Comparison of ENCODE assay signal across 1 cellular context in the genomic region with DNA sequence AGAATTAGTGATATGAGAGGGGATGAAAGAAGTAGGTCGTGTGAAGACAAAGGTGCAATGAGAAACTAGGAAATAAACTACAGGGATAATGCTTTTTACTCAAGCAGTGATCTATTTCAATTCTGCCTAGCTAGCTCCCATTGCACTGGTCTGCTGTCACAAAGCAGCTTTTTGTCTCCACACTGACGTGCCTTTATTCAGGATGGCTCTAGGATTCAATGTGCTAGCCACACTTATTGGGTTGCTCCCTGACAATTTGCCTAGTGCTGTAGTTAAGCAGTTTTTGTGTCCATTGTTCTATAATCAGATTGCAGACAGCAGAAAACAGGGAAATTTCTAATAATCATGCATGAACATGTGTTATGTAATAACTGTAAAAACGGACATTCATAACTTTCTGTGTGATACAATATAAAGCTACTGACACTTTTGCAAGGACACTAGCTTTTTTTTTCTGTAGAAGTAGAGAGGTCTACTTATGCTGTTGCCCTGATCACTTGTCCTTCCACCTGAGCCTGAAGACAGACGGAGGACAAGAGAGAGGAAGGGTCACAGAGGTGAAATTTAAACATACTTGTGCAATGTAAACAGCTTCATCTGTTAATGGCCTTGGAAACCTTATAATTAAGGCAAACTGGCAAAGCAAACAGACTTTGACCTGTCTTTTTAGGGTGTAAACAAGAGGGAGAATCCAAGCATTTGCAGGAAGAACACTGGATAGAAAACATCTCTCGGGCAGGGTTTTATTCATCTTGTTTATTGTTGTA.
A peak's percentile ranks its signal among the peaks of the same experiment; 100 is the strongest.
TF ChIP-seq lines count a peak whose summit lies in the region.

No MANE protein-coding gene starts in this region.

TF ChIP-seq in HepG2, 621 proteins besides CTCF, POLR2A, EP300 and RAD21 (continued from another document and continues in another):
- no peak for TF ChIP-seq MTA1 (CRISPR knock-in tag; IDR thresholded peaks at IDR 0.05; ENCODE audit: borderline replicate concordance)
- no peak for TF ChIP-seq ZNF782 (CRISPR knock-in tag; IDR thresholded peaks at IDR 0.05; ENCODE audit: borderline replicate concordance)
- no peak for TF ChIP-seq GTF2F1 (IDR thresholded peaks at IDR 0.05; ENCODE audit: low read length)
- TF ChIP-seq AGO1 (IDR thresholded peaks at IDR 0.05; ENCODE audit: low read depth, low read length, poor library complexity, severe bottlenecking) = no peak
- TF ChIP-seq HNRNPK (IDR thresholded peaks at IDR 0.05; ENCODE audit: low read depth, low read length, poor library complexity, severe bottlenecking) = no peak
- 0 out of 2 replicates have a peak, but pooled peaks have one; percentile 28 for TF ChIP-seq NFIC (IDR thresholded peaks at IDR 0.05; ENCODE audit: low read length)
- no peak for TF ChIP-seq MEIS1 (CRISPR knock-in tag; IDR thresholded peaks at IDR 0.05; ENCODE audit: borderline replicate concordance)
- no peak for TF ChIP-seq HNRNPUL1 (IDR thresholded peaks at IDR 0.05; ENCODE audit: low read depth, low read length)
- TF ChIP-seq GABPA (IDR thresholded peaks at IDR 0.05; ENCODE audit: low read depth, low read length) = no peak
- TF ChIP-seq GABPA (CRISPR knock-in tag; IDR thresholded peaks at IDR 0.05; ENCODE audit: low read depth) = no peak
- TF ChIP-seq, protein P1, sequence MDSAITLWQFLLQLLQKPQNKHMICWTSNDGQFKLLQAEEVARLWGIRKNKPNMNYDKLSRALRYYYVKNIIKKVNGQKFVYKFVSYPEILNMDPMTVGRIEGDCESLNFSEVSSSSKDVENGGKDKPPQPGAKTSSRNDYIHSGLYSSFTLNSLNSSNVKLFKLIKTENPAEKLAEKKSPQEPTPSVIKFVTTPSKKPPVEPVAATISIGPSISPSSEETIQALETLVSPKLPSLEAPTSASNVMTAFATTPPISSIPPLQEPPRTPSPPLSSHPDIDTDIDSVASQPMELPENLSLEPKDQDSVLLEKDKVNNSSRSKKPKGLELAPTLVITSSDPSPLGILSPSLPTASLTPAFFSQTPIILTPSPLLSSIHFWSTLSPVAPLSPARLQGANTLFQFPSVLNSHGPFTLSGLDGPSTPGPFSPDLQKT (CRISPR knock-in tag; IDR thresholded peaks at IDR 0.05; ENCODE audit: borderline replicate concordance) = no peak
- TF ChIP-seq JUND (CRISPR knock-in tag; IDR thresholded peaks at IDR 0.05) = no peak
- no peak for TF ChIP-seq ZNF432 (CRISPR knock-in tag; IDR thresholded peaks at IDR 0.05; ENCODE audit: borderline replicate concordance)
- no peak for TF ChIP-seq KDM5B (CRISPR knock-in tag; IDR thresholded peaks at IDR 0.05; ENCODE audit: borderline replicate concordance)
- TF ChIP-seq PBX2 (CRISPR knock-in tag; IDR thresholded peaks at IDR 0.05) = no peak
- no peak for TF ChIP-seq ZFP1 (CRISPR knock-in tag; IDR thresholded peaks at IDR 0.05)
- TF ChIP-seq MXI1 (IDR thresholded peaks at IDR 0.05; ENCODE audit: borderline replicate concordance, low read depth, low read length) = no peak
- TF ChIP-seq MIXL1 (CRISPR knock-in tag; IDR thresholded peaks at IDR 0.05) = peak; percentile 99
- peak; percentile 61; the same call in 1 of the 2 replicates for TF ChIP-seq THRA (CRISPR knock-in tag; IDR thresholded peaks at IDR 0.05; ENCODE audit: borderline replicate concordance)
- TF ChIP-seq MYC (CRISPR knock-in tag; IDR thresholded peaks at IDR 0.05; ENCODE audit: borderline replicate concordance) = no peak
- TF ChIP-seq GTF3A (CRISPR knock-in tag; conservative IDR thresholded peaks at IDR 0.05) = no peak
- no peak for TF ChIP-seq ATF7 (IDR thresholded peaks at IDR 0.05)
- TF ChIP-seq ATF7 (CRISPR knock-in tag; IDR thresholded peaks at IDR 0.05) = no peak
- TF ChIP-seq ZNF10 (CRISPR knock-in tag; IDR thresholded peaks at IDR 0.05; ENCODE audit: borderline replicate concordance, low read depth) = no peak
- TF ChIP-seq PTBP1 (IDR thresholded peaks at IDR 0.05; ENCODE audit: low read depth, low read length, poor library complexity, severe bottlenecking) = no peak
- TF ChIP-seq NFE2L1 (CRISPR knock-in tag; IDR thresholded peaks at IDR 0.05; ENCODE audit: borderline replicate concordance) = no peak
- TF ChIP-seq ATAD3A (CRISPR knock-in tag; IDR thresholded peaks at IDR 0.05) = no peak
- TF ChIP-seq ZNF441 (CRISPR knock-in tag; IDR thresholded peaks at IDR 0.05; ENCODE audit: borderline replicate concordance) = no peak
- TF ChIP-seq ZNF552 (CRISPR knock-in tag; IDR thresholded peaks at IDR 0.05; ENCODE audit: borderline replicate concordance) = no peak
- no peak for TF ChIP-seq FLYWCH1 (CRISPR knock-in tag; IDR thresholded peaks at IDR 0.05)
- no peak for TF ChIP-seq ZNF24 (IDR thresholded peaks at IDR 0.05)
- no peak for TF ChIP-seq TOE1 (CRISPR knock-in tag; IDR thresholded peaks at IDR 0.05)
- TF ChIP-seq SRY (CRISPR knock-in tag; IDR thresholded peaks at IDR 0.05) = no peak
- TF ChIP-seq FOXA1 (IDR thresholded peaks at IDR 0.05) = no peak
- TF ChIP-seq FOXA1 (CRISPR knock-in tag; IDR thresholded peaks at IDR 0.05) = peak; percentile 79
- no peak for TF ChIP-seq FOXM1 (CRISPR knock-in tag; IDR thresholded peaks at IDR 0.05)
- TF ChIP-seq NR2F2 (IDR thresholded peaks at IDR 0.05; ENCODE audit: borderline replicate concordance, low read depth) = peak; percentile 79
- TF ChIP-seq TEAD3 (CRISPR knock-in tag; optimal IDR thresholded peaks at IDR 0.05; ENCODE audit: borderline replicate concordance) = no peak
- TF ChIP-seq ZKSCAN1 (IDR thresholded peaks at IDR 0.05; ENCODE audit: low read length) = no peak
- no peak for TF ChIP-seq SMYD3 (CRISPR knock-in tag; IDR thresholded peaks at IDR 0.05)
- TF ChIP-seq HDAC6 (IDR thresholded peaks at IDR 0.05; ENCODE audit: low read depth, low read length) = no peak
- TF ChIP-seq ZNF292 (CRISPR knock-in tag; IDR thresholded peaks at IDR 0.05; ENCODE audit: borderline replicate concordance, low read depth) = no peak
- TF ChIP-seq ZNF75D (CRISPR knock-in tag; IDR thresholded peaks at IDR 0.05; ENCODE audit: borderline replicate concordance) = no peak
- no peak for TF ChIP-seq ZNF546 (CRISPR knock-in tag; conservative IDR thresholded peaks at IDR 0.05)
- TF ChIP-seq POGK (CRISPR knock-in tag; conservative IDR thresholded peaks at IDR 0.05) = no peak
- TF ChIP-seq ZFP37 (CRISPR knock-in tag; IDR thresholded peaks at IDR 0.05; ENCODE audit: borderline replicate concordance) = no peak
- TF ChIP-seq SIX1 (CRISPR knock-in tag; IDR thresholded peaks at IDR 0.05; ENCODE audit: borderline replicate concordance) = 0 out of 2 replicates have a peak, but pooled peaks have one; percentile 41
- peak; percentile 44; the same call in 1 of the 2 replicates for TF ChIP-seq DPF2 (CRISPR knock-in tag; IDR thresholded peaks at IDR 0.05; ENCODE audit: borderline replicate concordance, low read depth)
- TF ChIP-seq, protein P2, sequence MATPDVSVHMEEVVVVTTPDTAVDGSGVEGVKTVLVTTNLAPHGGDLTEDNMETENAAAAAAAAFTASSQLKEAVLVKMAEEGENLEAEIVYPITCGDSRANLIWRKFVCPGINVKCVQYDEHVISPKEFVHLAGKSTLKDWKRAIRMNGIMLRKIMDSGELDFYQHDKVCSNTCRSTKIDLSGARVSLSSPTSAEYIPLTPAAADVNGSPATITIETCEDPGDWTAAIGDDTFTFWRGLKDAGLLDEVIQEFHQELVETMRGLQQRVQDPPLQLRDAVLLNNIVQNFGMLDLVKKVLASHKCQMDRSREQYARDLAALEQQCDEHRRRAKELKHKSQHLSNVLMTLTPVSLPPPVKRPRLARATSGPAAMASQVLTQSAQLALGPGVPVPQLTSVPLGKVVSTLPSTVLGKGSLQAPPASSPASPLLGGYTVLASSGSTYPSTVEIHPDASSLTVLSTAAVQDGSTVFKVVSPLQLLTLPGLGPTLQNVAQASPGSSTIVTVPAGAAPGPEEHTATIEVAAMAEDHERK (CRISPR knock-in tag; IDR thresholded peaks at IDR 0.05; ENCODE audit: low read depth) = no peak
- peak; percentile 46; the same call in 1 of the 2 replicates for TF ChIP-seq CEBPG (CRISPR knock-in tag; IDR thresholded peaks at IDR 0.05)
- TF ChIP-seq ATRX (CRISPR knock-in tag; IDR thresholded peaks at IDR 0.05; ENCODE audit: borderline replicate concordance) = no peak
- no peak for TF ChIP-seq ZNF17 (CRISPR knock-in tag; IDR thresholded peaks at IDR 0.05)
- peak; percentile 40; the same call in 1 of the 2 replicates for TF ChIP-seq ZGPAT (CRISPR knock-in tag; IDR thresholded peaks at IDR 0.05)
- TF ChIP-seq ZBTB14 (CRISPR knock-in tag; IDR thresholded peaks at IDR 0.05) = no peak
- TF ChIP-seq ARHGAP35 (CRISPR knock-in tag; IDR thresholded peaks at IDR 0.05; ENCODE audit: borderline replicate concordance) = no peak
- TF ChIP-seq NR1H2 (CRISPR knock-in tag; IDR thresholded peaks at IDR 0.05; ENCODE audit: borderline replicate concordance, low read depth) = no peak
- no peak; the same call in 1 of the 2 replicates for TF ChIP-seq ATF1 (CRISPR knock-in tag; IDR thresholded peaks at IDR 0.05)
- TF ChIP-seq, protein P3, sequence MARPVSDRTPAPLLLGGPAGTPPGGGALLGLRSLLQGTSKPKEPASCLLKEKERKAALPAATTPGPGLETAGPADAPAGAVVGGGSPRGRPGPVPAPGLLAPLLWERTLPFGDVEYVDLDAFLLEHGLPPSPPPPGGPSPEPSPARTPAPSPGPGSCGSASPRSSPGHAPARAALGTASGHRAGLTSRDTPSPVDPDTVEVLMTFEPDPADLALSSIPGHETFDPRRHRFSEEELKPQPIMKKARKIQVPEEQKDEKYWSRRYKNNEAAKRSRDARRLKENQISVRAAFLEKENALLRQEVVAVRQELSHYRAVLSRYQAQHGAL (CRISPR knock-in tag; IDR thresholded peaks at IDR 0.05; ENCODE audit: not compliant biosample characterization) = no peak
- TF ChIP-seq RARG (CRISPR knock-in tag; IDR thresholded peaks at IDR 0.05; ENCODE audit: low read depth) = no peak
- no peak for TF ChIP-seq MAFK (conservative IDR thresholded peaks at IDR 0.05 in 1 of 2, IDR thresholded peaks at IDR 0.05 in 1 of 2; ENCODE audit: low read length in 2 of 2)
- TF ChIP-seq RCOR2 (CRISPR knock-in tag; IDR thresholded peaks at IDR 0.05) = 0 out of 2 replicates have a peak, but pooled peaks have one; percentile 51
- TF ChIP-seq EED (CRISPR knock-in tag; IDR thresholded peaks at IDR 0.05) = no peak
- TF ChIP-seq RFX1 (IDR thresholded peaks at IDR 0.05) = no peak
- TF ChIP-seq NCOA5 (CRISPR knock-in tag; IDR thresholded peaks at IDR 0.05) = no peak
- TF ChIP-seq POGZ (CRISPR knock-in tag; IDR thresholded peaks at IDR 0.05) = no peak
- TF ChIP-seq ZNF790 (CRISPR knock-in tag; IDR thresholded peaks at IDR 0.05; ENCODE audit: borderline replicate concordance) = no peak
- TF ChIP-seq RBAK (CRISPR knock-in tag; IDR thresholded peaks at IDR 0.05) = no peak
- TF ChIP-seq FOXJ3 (CRISPR knock-in tag; IDR thresholded peaks at IDR 0.05; ENCODE audit: borderline replicate concordance) = peak; percentile 90; the same call in 1 of the 2 replicates
- no peak for TF ChIP-seq ZNF264 (CRISPR knock-in tag; IDR thresholded peaks at IDR 0.05)
